In the genomic region with DNA sequence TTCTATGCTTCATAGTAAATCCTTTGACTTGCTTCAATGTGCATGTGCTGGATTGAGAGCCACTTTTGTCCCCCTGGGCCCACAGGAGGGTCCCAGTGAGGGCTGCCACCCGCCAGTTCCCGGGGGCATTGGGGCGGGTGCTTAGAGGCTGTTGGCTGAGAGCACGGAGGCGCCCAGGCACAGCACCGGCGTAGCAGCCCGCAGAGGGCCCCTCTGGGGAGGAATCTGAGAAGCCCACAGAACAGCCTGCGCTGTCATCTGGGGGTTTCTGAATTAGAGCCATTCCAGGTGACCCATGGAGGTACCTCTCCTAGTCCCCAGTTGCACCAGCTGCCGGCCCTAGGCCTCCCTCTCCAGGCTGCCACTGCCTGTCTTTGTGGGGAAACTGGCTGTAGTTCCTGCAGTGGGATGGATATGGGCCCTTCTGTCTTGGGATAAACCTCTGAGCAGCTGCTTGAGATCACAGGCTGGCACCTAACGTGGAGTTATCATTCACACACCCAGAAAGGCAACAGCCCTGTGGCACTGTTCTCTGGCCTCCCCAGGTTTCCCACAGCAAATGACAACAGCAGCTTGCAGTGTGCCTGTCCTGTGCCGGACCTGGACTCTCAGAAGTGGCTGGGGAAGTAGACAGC, we compare ENCODE assay signal across 19 cellular contexts. TPM values are rescaled to one million over a fixed set of nuclear protein-coding genes. Genes with fewer than 3 reads are reported as not detected.
"Had no signal": no experiment of that assay in that cellular context is flagged by ENCODE, and none has a peak within 500 bp of the region (broad histone marks: within the 10 kb centered on the region; RNA-seq: fewer than 3 reads in every experiment).

No MANE protein-coding gene starts in this region.

- ATAC-seq: activated CD8-positive, alpha-beta memory T cell treated with anti-CD3 and anti-CD28 coated beads, Interleukin-2, amount 10 ng/mL, durations not matched to agents 7 days and 5 days; left cardiac atrium; lower lobe of right lung; stimulated activated naive B cell treated with anti-CD40 and anti-IgM and Interleukin-4, amounts not matched to agents 10 μg/mL and 1 μg/mL and 100 μg/mL, for 72 hours had no signal

- H3K4me3 Mint-ChIP-seq: activated CD4-positive, alpha-beta memory T cell treated with anti-CD3 and anti-CD28 coated beads, Interleukin-2, amount 10 ng/mL, durations not matched to agents 7 days and 5 days; activated CD8-positive, alpha-beta memory T cell treated with anti-CD3 and anti-CD28 coated beads, Interleukin-2, amount 10 ng/mL, durations not matched to agents 7 days and 5 days; activated naive CD8-positive, alpha-beta T cell treated with anti-CD3 and anti-CD28 coated beads, Interleukin-2, amount 10 ng/mL, durations not matched to agents 7 days and 5 days; endodermal cell; nephron; stimulated activated naive B cell treated with anti-CD40 and anti-IgM and Interleukin-4, amounts not matched to agents 10 μg/mL and 1 μg/mL and 100 μg/mL, for 72 hours had no signal

- DNase-seq: activated CD4-positive, alpha-beta memory T cell treated with anti-CD3 and anti-CD28 coated beads, Interleukin-2, amount 10 ng/mL, durations not matched to agents 7 days and 5 days; activated CD4-positive, alpha-beta T cell treated with anti-CD3 and anti-CD28 coated beads for 48 hours; activated CD8-positive, alpha-beta memory T cell treated with anti-CD3 and anti-CD28 coated beads, Interleukin-2, amount 10 ng/mL, durations not matched to agents 7 days and 5 days; activated naive CD4-positive, alpha-beta T cell treated with Interleukin-2 at 50 U/mL for 16 hours; activated naive CD8-positive, alpha-beta T cell treated with anti-CD3 and anti-CD28 coated beads, Interleukin-2, amount 10 ng/mL, durations not matched to agents 7 days and 5 days; amygdala; caudate nucleus; colonic mucosa; endodermal cell; foreskin fibroblast; left cardiac atrium; lower lobe of right lung; retina; stimulated activated naive B cell treated with anti-CD40 and anti-IgM and Interleukin-4, amounts not matched to agents 10 μg/mL and 1 μg/mL and 100 μg/mL, for 72 hours; thyroid gland had no signal

- H3K27ac ChIP-seq: colonic mucosa, epithelial cell of prostate, hepatocyte, lower lobe of right lung, thyroid gland had no signal

- H3K27ac Mint-ChIP-seq: activated CD4-positive, alpha-beta memory T cell treated with anti-CD3 and anti-CD28 coated beads, Interleukin-2, amount 10 ng/mL, durations not matched to agents 7 days and 5 days; activated CD8-positive, alpha-beta memory T cell treated with anti-CD3 and anti-CD28 coated beads, Interleukin-2, amount 10 ng/mL, durations not matched to agents 7 days and 5 days; activated naive CD8-positive, alpha-beta T cell treated with anti-CD3 and anti-CD28 coated beads, Interleukin-2, amount 10 ng/mL, durations not matched to agents 7 days and 5 days; endodermal cell; stimulated activated naive B cell treated with anti-CD40 and anti-IgM and Interleukin-4, amounts not matched to agents 10 μg/mL and 1 μg/mL and 100 μg/mL, for 72 hours had no signal

- H3K27me3 ChIP-seq: colonic mucosa, hepatocyte, thyroid gland had no signal

- H3K4me1 Mint-ChIP-seq: activated CD4-positive, alpha-beta memory T cell treated with anti-CD3 and anti-CD28 coated beads, Interleukin-2, amount 10 ng/mL, durations not matched to agents 7 days and 5 days; activated CD8-positive, alpha-beta memory T cell treated with anti-CD3 and anti-CD28 coated beads, Interleukin-2, amount 10 ng/mL, durations not matched to agents 7 days and 5 days; stimulated activated naive B cell treated with anti-CD40 and anti-IgM and Interleukin-4, amounts not matched to agents 10 μg/mL and 1 μg/mL and 100 μg/mL, for 72 hours had no signal

- H3K9me3 Mint-ChIP-seq: activated CD4-positive, alpha-beta memory T cell treated with anti-CD3 and anti-CD28 coated beads, Interleukin-2, amount 10 ng/mL, durations not matched to agents 7 days and 5 days; activated naive CD8-positive, alpha-beta T cell treated with anti-CD3 and anti-CD28 coated beads, Interleukin-2, amount 10 ng/mL, durations not matched to agents 7 days and 5 days; endodermal cell; nephron; stimulated activated naive B cell treated with anti-CD40 and anti-IgM and Interleukin-4, amounts not matched to agents 10 μg/mL and 1 μg/mL and 100 μg/mL, for 72 hours had no signal

- H3K4me2 ChIP-seq: hepatocyte had no signal

- H3K36me3 Mint-ChIP-seq: activated CD8-positive, alpha-beta memory T cell treated with anti-CD3 and anti-CD28 coated beads, Interleukin-2, amount 10 ng/mL, durations not matched to agents 7 days and 5 days; activated naive CD8-positive, alpha-beta T cell treated with anti-CD3 and anti-CD28 coated beads, Interleukin-2, amount 10 ng/mL, durations not matched to agents 7 days and 5 days; stimulated activated naive B cell treated with anti-CD40 and anti-IgM and Interleukin-4, amounts not matched to agents 10 μg/mL and 1 μg/mL and 100 μg/mL, for 72 hours had no signal

- H3K9me3 ChIP-seq: colonic mucosa, lower lobe of right lung, thyroid gland had no signal

- H3K4me3 ChIP-seq: colonic mucosa, hepatocyte, lower lobe of right lung, thyroid gland had no signal

- H3K36me3 ChIP-seq: colonic mucosa, lower lobe of right lung, thyroid gland had no signal

RNA-seq across cellular contexts. Expression of a gene that starts 39.5 kb away (rescaled TPM):
- total RNA-seq: activated CD4-positive, alpha-beta memory T cell treated with anti-CD3 and anti-CD28 coated beads, Interleukin-2, amount 10 ng/mL, durations not matched to agents 7 days and 5 days; activated CD8-positive, alpha-beta memory T cell treated with anti-CD3 and anti-CD28 coated beads, Interleukin-2, amount 10 ng/mL, durations not matched to agents 7 days and 5 days; T-helper 2 cell treated with Interferon-gamma antibody and Interleukin-4, amounts not matched to agents 100 ng/mL and 5 ng/mL, for 36 hours had no signal

RNA-seq across cellular contexts. Expression of a gene that starts 54.0 kb away (rescaled TPM):
- total RNA-seq: activated CD8-positive, alpha-beta memory T cell treated with anti-CD3 and anti-CD28 coated beads, Interleukin-2, amount 10 ng/mL, durations not matched to agents 7 days and 5 days had no signal
